ENCODE assay signal across 9 cellular contexts in genomic region chr19:43316591-43317319, GRCh38. TPM values are rescaled to one million over a fixed set of nuclear protein-coding genes. Genes with fewer than 3 reads are reported as not detected.
DNase-seq lines count a peak whose midpoint lies in the region; ATAC-seq and TF ChIP-seq lines count a peak whose summit lies in the region.
"Had no signal": no experiment of that assay in that cellular context is flagged by ENCODE, and none has a peak within 500 bp of the region (broad histone marks: within the 10 kb centered on the region; RNA-seq: fewer than 3 reads in every experiment).

No MANE protein-coding gene starts in this region.

- no peaks in the 10 kb centered on the region for H3K9me3 ChIP-seq in SU-DHL-6 (ENCODE audit: insufficient read depth, low read length)
- H3K9me3 ChIP-seq in gastroesophageal sphincter = peaks cover 0 to 5% (median 0%) of the 10 kb centered on the region in 3 donors
- H3K9me3 ChIP-seq: ovary had no signal

- no peaks in the 10 kb centered on the region for H3K36me3 ChIP-seq in SU-DHL-6 (ENCODE audit: low read length)
- H3K36me3 ChIP-seq in kidney epithelial cell (ENCODE audit: control insufficient read depth, insufficient read depth, low read length) = no peaks in the 10 kb centered on the region
- no peaks in the 10 kb centered on the region for H3K36me3 ChIP-seq in gastroesophageal sphincter
- H3K36me3 ChIP-seq: ovary had no signal

- no peaks in the 10 kb centered on the region for H3K4me1 ChIP-seq in gastroesophageal sphincter

- H3K27ac ChIP-seq in SU-DHL-6 (ENCODE audit: low read depth, low read length) (no peak overlapping the region), gastroesophageal sphincter (no peak overlapping the region)
- H3K27ac ChIP-seq: ovary had no signal

- H4K20me1 ChIP-seq in SU-DHL-6 (ENCODE audit: low read depth, low read length) = no peaks in the 10 kb centered on the region

- TF ChIP-seq EP300 in gastroesophageal sphincter (IDR thresholded peaks at IDR 0.05) = no peak

- no peak overlapping the region for H2AFZ ChIP-seq in SU-DHL-6 (ENCODE audit: low read depth, low read length, severe bottlenecking)

- DNase-seq in COR-L47 (lab: John Stamatoyannopoulos, UW) = peak; percentile 53
- peak; percentile 88 for DNase-seq in HT-29 (ENCODE audit: low spot score)
- no peak for DNase-seq in kidney epithelial cell (ENCODE audit: low read depth)
- DNase-seq in NCI-H69 (lab: John Stamatoyannopoulos, UW) = no peak
- DNase-seq in AML-193 (lab: John Stamatoyannopoulos, UW) = no peak
- DNase-seq: ovary had no signal

- TF ChIP-seq POLR2A in gastroesophageal sphincter (IDR thresholded peaks at IDR 0.05) = no peak

- TF ChIP-seq CTCF in SU-DHL-6 (IDR thresholded peaks at IDR 0.05; ENCODE audit: insufficient read depth, low read length, poor library complexity, severe bottlenecking) (peak; percentile 31), kidney epithelial cell (IDR thresholded peaks at IDR 0.05; ENCODE audit: insufficient read depth, low read length, poor library complexity, severe bottlenecking) (peak; percentile 20), gastroesophageal sphincter (IDR thresholded peaks at IDR 0.05) (no peak)

- WGBS in gastroesophageal sphincter (ENCODE audit: low coverage in 1 of 2), 2 donors = 80 to 81% methylated on average over 1 to 17 of the region's 27 CpGs

- H3K27me3 ChIP-seq in SU-DHL-6 (ENCODE audit: low read length) = no peaks in the 10 kb centered on the region
- H3K27me3 ChIP-seq in kidney epithelial cell (ENCODE audit: control insufficient read depth, insufficient read depth, low read length) = no peaks in the 10 kb centered on the region
- peaks cover 13% of the 10 kb centered on the region for H3K27me3 ChIP-seq in gastroesophageal sphincter
- H3K27me3 ChIP-seq: ovary had no signal

- no peak overlapping the region for H3K9ac ChIP-seq in SU-DHL-6 (ENCODE audit: low read length)

- H3F3A ChIP-seq in SU-DHL-6 (ENCODE audit: insufficient read depth) = no peaks in the 10 kb centered on the region

- H3K79me2 ChIP-seq in SU-DHL-6 (ENCODE audit: insufficient read depth, low read length) = no peaks in the 10 kb centered on the region

- no peak overlapping the region for H3K4me2 ChIP-seq in SU-DHL-6 (ENCODE audit: low read depth, low read length, poor library complexity, severe bottlenecking)

- ATAC-seq in HG03159 (IDR thresholded peaks at IDR 0.05; ENCODE audit: unreplicated experiment) (no peak), gastroesophageal sphincter (no peak)

- no peaks in the 10 kb centered on the region for H3K9me2 ChIP-seq in SU-DHL-6 (replicated peaks; ENCODE audit: insufficient read depth, low read length)

- no peak overlapping the region for H3K4me3 ChIP-seq in SU-DHL-6 (ENCODE audit: insufficient read depth, low read length, poor library complexity, severe bottlenecking)
- no peak overlapping the region for H3K4me3 ChIP-seq in kidney epithelial cell (ENCODE audit: low read depth, low read length)
- H3K4me3 ChIP-seq in gastroesophageal sphincter = no peak overlapping the region
- H3K4me3 ChIP-seq: ovary had no signal

RNA-seq across cellular contexts. Expression of gene CD177, which starts 36.7 kb away (rescaled TPM):
- not detected in 2 replicates for total RNA-seq in HT-29 (2014; rRNA removed; shearing (Covaris generic))
- 0.13 and 0.27 TPM in 2 replicates for total RNA-seq in kidney epithelial cell
- total RNA-seq in gastroesophageal sphincter = 1 to 10 TPM in 1 of 4 donors, under 1 TPM in 3; 0.15 to 1.8 (median 0.69) TPM

RNA-seq across cellular contexts. Expression of gene PSG9, which starts 47.4 kb away (rescaled TPM):
- not detected in 2 replicates for total RNA-seq in HT-29 (2014; rRNA removed; shearing (Covaris generic))
- total RNA-seq in kidney epithelial cell = not detected in 2 replicates
- total RNA-seq in gastroesophageal sphincter = not detected
- total RNA-seq: ovary had no signal

Comparison
In these comparisons a context has a peak if more than half of its experiments do, and no peak if none do; other contexts are left out.
1. DNase-seq: peak in COR-L47 (single experiment) and HT-29 (single experiment); none in kidney epithelial cell (single experiment), NCI-H69 (single experiment) and AML-193 (0 of 2).
2. CTCF ChIP-seq: peak in SU-DHL-6 (single experiment) and kidney epithelial cell (single experiment); none in gastroesophageal sphincter (0 of 4).